In the genomic region with DNA sequence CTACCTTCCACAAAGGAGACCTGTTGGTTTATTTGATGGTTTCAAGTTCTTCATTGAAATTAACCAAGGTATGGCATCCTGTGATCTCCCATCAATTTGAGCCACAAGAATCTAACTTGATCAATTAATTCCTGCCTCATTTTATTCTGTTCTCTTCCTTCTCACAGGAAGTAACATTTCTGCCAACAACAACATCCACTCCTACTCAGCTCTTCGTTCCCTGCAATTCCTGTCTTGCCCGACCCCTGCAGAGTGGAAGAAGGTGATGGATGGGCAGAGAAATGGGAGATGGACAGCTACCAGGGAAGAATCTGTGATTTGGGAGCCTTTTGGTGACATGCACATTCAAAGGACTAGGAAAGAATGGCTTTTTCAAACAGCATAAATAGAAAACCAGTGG, we compare ENCODE assay signal across 15 cellular contexts.
DNase-seq lines count a peak whose midpoint lies in the region; ATAC-seq and TF ChIP-seq lines count a peak whose summit lies in the region.
"Had no signal": no experiment of that assay in that cellular context is flagged by ENCODE, and none has a peak within 500 bp of the region (broad histone marks: within the 10 kb centered on the region; RNA-seq: fewer than 3 reads in every experiment).

No MANE protein-coding gene starts in this region.

- H3K27me3 Mint-ChIP-seq in T-helper 17 cell = peaks cover 36% of the 10 kb centered on the region
- peaks cover 5% of the 10 kb centered on the region for H3K27me3 Mint-ChIP-seq in neural progenitor cell (ENCODE audit: insufficient read depth, low read depth)

- no peaks in the 10 kb centered on the region for H3K79me2 ChIP-seq in neural progenitor cell (ENCODE audit: low read depth)

- ATAC-seq in T-helper 17 cell = no peak

- H3K4me3 ChIP-seq in neural progenitor cell (no peak overlapping the region), H7 (ENCODE audit: insufficient read depth, low read depth, low read length) (no peak overlapping the region)

- H3K4me1 ChIP-seq in neural progenitor cell = peaks cover 63% of the 10 kb centered on the region

- H4K20me1 ChIP-seq in neural progenitor cell (ENCODE audit: low read depth) = no peaks in the 10 kb centered on the region

- H3K9me3 ChIP-seq in T-helper 17 cell (ENCODE audit: control insufficient read depth, low read length, poor library complexity, severe bottlenecking) (no peaks in the 10 kb centered on the region), neural progenitor cell (ENCODE audit: low read depth) (no peaks in the 10 kb centered on the region)

- H3K36me3 Mint-ChIP-seq in T-helper 17 cell (ENCODE audit: low read depth) (no peaks in the 10 kb centered on the region), neural progenitor cell (no peaks in the 10 kb centered on the region)
- H3K36me3 Mint-ChIP-seq: CD14-positive monocyte had no signal

- H3F3A ChIP-seq in neural progenitor cell (ENCODE audit: low read depth) = peaks cover 31% of the 10 kb centered on the region

- peak overlapping the region; percentile 89 for H3K27ac ChIP-seq in neural progenitor cell

- POLR2A ChIA-PET in GM10248 (lab: Yijun Ruan, JAX) = no interaction called here

- no peaks in the 10 kb centered on the region for H3K27me3 ChIP-seq in neural progenitor cell
- H3K27me3 ChIP-seq in H7 (ENCODE audit: control insufficient read depth, insufficient read depth, low read length) = no peaks in the 10 kb centered on the region

- H3K4me1 Mint-ChIP-seq in T-helper 17 cell (no peaks in the 10 kb centered on the region), neural progenitor cell (peaks cover 70% of the 10 kb centered on the region)
- H3K4me1 Mint-ChIP-seq: CD14-positive monocyte; CD8-positive, alpha-beta memory T cell had no signal

- H3K4me3 Mint-ChIP-seq in T-helper 17 cell (peak overlapping the region; percentile 1), neural progenitor cell (no peak overlapping the region)
- H3K4me3 Mint-ChIP-seq: CD14-positive monocyte; CD4-positive, alpha-beta T cell; CD8-positive, alpha-beta memory T cell had no signal

- peak; percentile 11 for DNase-seq in ELF-1 (ENCODE audit: low read depth, low spot score)
- no peak for DNase-seq in T-helper 17 cell
- DNase-seq in neural progenitor cell (ENCODE audit: low spot score) = no peak
- DNase-seq in GM10248 (ENCODE audit: extremely low spot score) = no peak
- DNase-seq in NCI-H510A (lab: John Stamatoyannopoulos, UW) = no peak
- DNase-seq in H7 = no peak
- DNase-seq: CD4-positive, alpha-beta T cell; CD8-positive, alpha-beta memory T cell; DMS 273 treated with DMSO at 0.1 percent for 48 hours; DMS79; EL; GF-D8; GOT3; HCEC 1CT had no signal

- H3K27ac Mint-ChIP-seq in T-helper 17 cell (no peak overlapping the region), neural progenitor cell (peak overlapping the region; percentile 23)
- H3K27ac Mint-ChIP-seq: CD14-positive monocyte; CD4-positive, alpha-beta T cell had no signal

- no peak for TF ChIP-seq CTCF in neural progenitor cell (IDR thresholded peaks at IDR 0.05)
- TF ChIP-seq CTCF in GM10248 (IDR thresholded peaks at IDR 0.05; ENCODE audit: control extremely low read depth, extremely low read depth, low read depth, missing control alignments) = no peak

- peak overlapping the region; percentile 12 for H2AFZ ChIP-seq in neural progenitor cell (replicated peaks)

- H3K9ac ChIP-seq in neural progenitor cell = no peak overlapping the region

- H3K36me3 ChIP-seq in neural progenitor cell (no peaks in the 10 kb centered on the region), H7 (replicated peaks; ENCODE audit: control insufficient read depth, insufficient read depth, low read length) (no peaks in the 10 kb centered on the region)

- peaks cover 2% of the 10 kb centered on the region for H3K9me3 Mint-ChIP-seq in neural progenitor cell
- H3K9me3 Mint-ChIP-seq: CD4-positive, alpha-beta T cell had no signal

- H3K4me2 ChIP-seq in neural progenitor cell = peak overlapping the region; percentile 76

- CTCF ChIA-PET in GM10248 (lab: Yijun Ruan, JAX) = no interaction called here
